In genomic region chr7:129952164-129952652, GRCh38 we compare ENCODE assay signal across 8 cellular contexts. TPM values are rescaled to one million over a fixed set of nuclear protein-coding genes. Genes with fewer than 3 reads are reported as not detected.
DNase-seq lines count a peak whose midpoint lies in the region; ATAC-seq and TF ChIP-seq lines count a peak whose summit lies in the region.

No MANE protein-coding gene starts in this region.

- H3K36me3 ChIP-seq in A673 (ENCODE audit: insufficient read depth, low read length, poor library complexity, severe bottlenecking) (no peaks in the 10 kb centered on the region), skeletal muscle satellite cell (ENCODE audit: insufficient read depth, low read length) (no peaks in the 10 kb centered on the region)

- H3K9ac ChIP-seq in skeletal muscle satellite cell (ENCODE audit: low read depth, low read length), result peak overlapping the region; percentile 90

- in situ Hi-C loops in astrocyte of the spinal cord (cut with HindIII; ENCODE audit: low sequenced_read_pairs), result no loop called here

- CTCF ChIA-PET in A673 (lab: Charles Lee), result no interaction called here

- POLR2A ChIA-PET in A673 (lab: Charles Lee; ENCODE audit: low non-redundant PET), result no interaction called here

- H3K9me3 ChIP-seq in A673 (ENCODE audit: low read depth, low read length, poor library complexity, severe bottlenecking) (no peaks in the 10 kb centered on the region), skeletal muscle satellite cell (replicated peaks; ENCODE audit: low read length) (no peaks in the 10 kb centered on the region)

- no TSS peak for BruUV-seq in A673 (replicated peaks; lab: Mats Ljungman, UMichigan)

- DNase-seq in A673 (ENCODE audit: low spot score) (no peak), RPMI7951 (ENCODE audit: low read depth) (peak; percentile 39), astrocyte of the spinal cord (ENCODE audit: low read depth, low spot score) (peak; percentile 20), MV-4-11 (lab: John Stamatoyannopoulos, UW) (no peak)

- H3K27ac ChIP-seq in A673 (ENCODE audit: low read depth, low read length, poor library complexity, severe bottlenecking), result peak overlapping the region; percentile 88

- ATAC-seq in GM18498 (IDR thresholded peaks at IDR 0.05; ENCODE audit: unreplicated experiment), result peak; percentile 26
- ATAC-seq in HG02973 (IDR thresholded peaks at IDR 0.05; ENCODE audit: unreplicated experiment), result peak; percentile 21

- peak overlapping the region; percentile 93 for H3K4me2 ChIP-seq in skeletal muscle satellite cell (ENCODE audit: low read length)

- peak overlapping the region; percentile 85 for H3K4me3 ChIP-seq in A673 (ENCODE audit: low read depth, low read length, poor library complexity, severe bottlenecking)
- peak overlapping the region; percentile 86 for H3K4me3 ChIP-seq in astrocyte of the spinal cord (ENCODE audit: low read depth, low read length)
- H3K4me3 ChIP-seq in iPS-11a (ENCODE audit: low read depth, low read length), result peak overlapping the region; percentile 94
- peak overlapping the region; percentile 96 for H3K4me3 ChIP-seq in skeletal muscle satellite cell (ENCODE audit: low read length)

- H3K4me1 ChIP-seq in A673 (ENCODE audit: insufficient read depth, low read length, poor library complexity, severe bottlenecking) (peaks cover 16% of the 10 kb centered on the region), skeletal muscle satellite cell (ENCODE audit: control insufficient read depth, insufficient read depth, low read length) (peaks cover 34% of the 10 kb centered on the region)

- no peaks in the 10 kb centered on the region for H3K27me3 ChIP-seq in A673 (replicated peaks; ENCODE audit: insufficient read depth, low read depth, low read length, poor library complexity)
- H3K27me3 ChIP-seq in skeletal muscle satellite cell (ENCODE audit: control insufficient read depth, insufficient read depth, low read length), result no peaks in the 10 kb centered on the region

- TF ChIP-seq CTCF in A673 (conservative IDR thresholded peaks at IDR 0.05; ENCODE audit: low read depth, low read length) (no peak), astrocyte of the spinal cord (IDR thresholded peaks at IDR 0.05; ENCODE audit: low read depth, low read length) (no peak)

- intact Hi-C loops in A673 (cut with micrococcal nuclease; ENCODE audit: unreplicated experiment), result no loop called here

RNA-seq across cellular contexts. Expression of gene UBE2H, which starts 0.6 kb away (rescaled TPM):
- total RNA-seq in A673 (2021), result 28.8 and 35.2 TPM in 2 replicates
- 40.9 and 41.1 TPM in 2 replicates for total RNA-seq in RPMI7951 (2014; rRNA removed; shearing (Covaris generic))
- total RNA-seq in skeletal muscle satellite cell (2012; rRNA removed), result 33.0 and 34.2 TPM in 2 replicates

Comparison
In these comparisons a context has a peak if more than half of its experiments do, and no peak if none do; other contexts are left out.
1. DNase-seq: peak in RPMI7951 (single experiment) and astrocyte of the spinal cord (single experiment); none in A673 (single experiment) and MV-4-11 (single experiment).
2. Peak in every context shown above with its lines, with median percentiles within 50 percentile points of each other: H3K4me3 ChIP-seq.